ENCODE assay signal across 10 cellular contexts in the genomic region with DNA sequence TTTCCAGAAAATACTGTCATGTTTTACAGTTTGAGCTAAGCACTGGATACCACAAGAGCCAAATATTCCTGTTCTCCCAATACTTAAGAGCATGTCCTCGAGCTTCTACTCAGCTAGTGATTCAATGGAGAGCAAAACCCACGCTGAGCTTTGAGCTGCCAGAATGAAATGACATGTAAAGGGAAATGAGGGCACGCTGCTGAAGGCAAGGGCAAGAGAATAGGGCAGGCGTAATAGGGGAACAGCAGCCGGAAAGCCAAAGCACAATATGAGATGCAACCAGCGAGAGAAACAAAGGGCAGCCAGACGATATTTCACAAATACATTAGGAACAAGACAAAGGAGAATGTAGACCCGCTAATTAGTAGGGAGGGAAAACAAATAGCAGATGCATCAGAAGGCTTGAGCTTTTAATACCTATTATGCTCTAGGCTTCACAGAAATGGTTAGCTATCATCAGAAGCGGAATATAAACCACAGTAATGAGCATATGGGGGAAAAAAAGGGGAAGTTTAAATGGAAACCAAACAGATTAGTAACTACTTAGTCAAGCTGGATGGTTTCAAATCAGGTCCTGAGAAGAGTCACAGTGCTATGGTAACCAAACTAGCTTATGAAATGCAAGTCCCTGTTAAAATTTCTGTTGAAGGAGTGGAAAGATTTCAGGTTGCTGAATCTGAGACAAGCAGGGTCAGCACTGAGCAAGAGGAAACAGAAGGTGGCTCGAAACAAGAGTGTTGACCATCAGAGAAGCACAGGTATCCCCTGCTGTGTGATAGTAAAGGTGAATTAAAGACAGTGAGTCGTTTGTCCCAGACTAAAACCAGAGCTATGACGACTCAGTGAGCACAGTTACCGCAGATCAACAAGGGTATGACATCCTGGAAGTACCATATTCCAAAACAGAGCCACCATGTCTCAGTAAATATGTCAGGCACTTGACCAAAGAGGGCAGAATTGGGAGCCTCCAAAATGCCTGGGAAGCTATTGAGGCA.
DNase-seq lines count a peak whose midpoint lies in the region; ATAC-seq, FAIRE-seq and TF ChIP-seq lines count a peak whose summit lies in the region.
"Had no signal": no experiment of that assay in that cellular context is flagged by ENCODE, and none has a peak within 500 bp of the region (broad histone marks: within the 10 kb centered on the region; RNA-seq: fewer than 3 reads in every experiment).

No MANE protein-coding gene starts in this region.

- peak; percentile 98 for ATAC-seq in GM18867 (IDR thresholded peaks at IDR 0.05; ENCODE audit: unreplicated experiment)
- ATAC-seq in GM21619 (IDR thresholded peaks at IDR 0.05; ENCODE audit: unreplicated experiment): peak; percentile 95
- ATAC-seq in HG03520 (IDR thresholded peaks at IDR 0.05; ENCODE audit: unreplicated experiment): peak; percentile 92

- no peaks in the 10 kb centered on the region for H3K9me3 ChIP-seq in hepatocyte (ENCODE audit: low read depth)

- H2AFZ ChIP-seq in hepatocyte: no peak overlapping the region

- H4K20me1 ChIP-seq in hepatocyte (ENCODE audit: insufficient read depth, poor library complexity, severe bottlenecking): no peaks in the 10 kb centered on the region

- H3K27me3 ChIP-seq in bronchial epithelial cell (ENCODE audit: control insufficient read depth, insufficient read depth, low read length): no peaks in the 10 kb centered on the region
- H3K27me3 ChIP-seq in hepatocyte: no peaks in the 10 kb centered on the region
- no peaks in the 10 kb centered on the region for H3K27me3 ChIP-seq in dorsolateral prefrontal cortex

- H3K36me3 ChIP-seq in bronchial epithelial cell (ENCODE audit: control insufficient read depth, insufficient read depth, low read length) (no peaks in the 10 kb centered on the region), hepatocyte (replicated peaks; ENCODE audit: insufficient read depth, low read depth) (no peaks in the 10 kb centered on the region)

- H3K27ac ChIP-seq in hepatocyte (no peak overlapping the region), dorsolateral prefrontal cortex (peak overlapping the region in 29 of 59 donors; percentile 1 to 82 (median 37))

- no peaks in the 10 kb centered on the region for H3K9me2 ChIP-seq in hepatocyte (replicated peaks; ENCODE audit: insufficient read depth)

- DNase-seq in bronchial epithelial cell (ENCODE audit: low read depth) (no peak), hepatocyte (ENCODE audit: low spot score) (no peak), dorsolateral prefrontal cortex (no peak), SW 1271 (lab: John Stamatoyannopoulos, UW) (no peak), HTR-8/SVneo (ENCODE audit: insufficient read length, low spot score) (no peak)
- DNase-seq: activated CD8-positive, alpha-beta memory T cell treated with anti-CD3 and anti-CD28 coated beads for 24 hours had no signal

- no peaks in the 10 kb centered on the region for H3K4me1 ChIP-seq in hepatocyte (ENCODE audit: insufficient read depth)

- intact Hi-C loops in dorsolateral prefrontal cortex (cut with DNase I): no loop called here

- H3K4me3 ChIP-seq in bronchial epithelial cell (ENCODE audit: low read depth, low read length) (no peak overlapping the region), hepatocyte (no peak overlapping the region), dorsolateral prefrontal cortex (no peak overlapping the region)

- H3K79me2 ChIP-seq in hepatocyte: no peaks in the 10 kb centered on the region

- TF ChIP-seq CTCF in bronchial epithelial cell (IDR thresholded peaks at IDR 0.05; ENCODE audit: insufficient read depth, low read length, severe bottlenecking) (no peak), hepatocyte (IDR thresholded peaks at IDR 0.05; ENCODE audit: poor library complexity) (no peak), dorsolateral prefrontal cortex (IDR thresholded peaks at IDR 0.05 in 54 of 56, conservative IDR thresholded peaks at IDR 0.05 in 2 of 56; ENCODE audit: low read depth in 1 of 56, partially characterized antibody in 56 of 56) (no peak)

- 84% methylated on average over 13 of the region's 13 CpGs for WGBS in hepatocyte (ENCODE audit: low lambda C conversion rate, missing lambda C conversion rate)

- peak; percentile 94 for FAIRE-seq in bronchial epithelial cell (lab: Jason Lieb, UNC)
- FAIRE-seq in HTR-8/SVneo (lab: Jason Lieb, UNC): no peak
- FAIRE-seq: endometrium had no signal

- no peak overlapping the region for H3K4me2 ChIP-seq in hepatocyte
